9 cellular contexts compared by ENCODE assay signal in genomic region chr13:45851171-45851889, GRCh38. TPM values are rescaled to one million over a fixed set of nuclear protein-coding genes. Genes with fewer than 3 reads are reported as not detected.
DNase-seq lines count a peak whose midpoint lies in the region; ATAC-seq, FAIRE-seq and TF ChIP-seq lines count a peak whose summit lies in the region.
"Had no signal": no experiment of that assay in that cellular context is flagged by ENCODE, and none has a peak within 500 bp of the region (broad histone marks: within the 10 kb centered on the region; RNA-seq: fewer than 3 reads in every experiment).

TSS of gene SIAH3 (minus strand) at chr13:45851753. CDS start at chr13:45851629, 124 bp downstream.

- no peak within 1 kb of the TSS for H3K27ac ChIP-seq in kidney (ENCODE audit: low read depth in 2 of 2, low read length in 2 of 2)
- H3K27ac ChIP-seq: C4-2B had no signal

- peak within 1 kb of the TSS; percentile 31 to 50 for H3K9ac ChIP-seq in kidney (ENCODE audit: low read length in 2 of 2)

- CTCF ChIA-PET in activated CD4-positive, alpha-beta T cell treated with anti-CD3 and anti-CD28 coated beads for 36 hours (lab: Charles Lee): interaction anchor here (0.9 kb wide), 1 partner anchor 8 kb away, joined by 4 read pairs; no protein-coding TSS in a partner anchor
- CTCF ChIA-PET in Calu3 (lab: Charles Lee): no interaction called here

- H3K36me3 Mint-ChIP-seq in activated CD4-positive, alpha-beta T cell treated with anti-CD3 and anti-CD28 coated beads for 36 hours (ENCODE audit: low read depth): no peaks in the 10 kb centered on the region
- H3K36me3 Mint-ChIP-seq in stimulated activated naive B cell treated with anti-CD40 and anti-IgM and Interleukin-4, amounts not matched to agents 10 μg/mL and 1 μg/mL and 100 μg/mL, for 72 hours: peaks cover 0 to 7% of the 10 kb centered on the region in 2 donors
- peaks cover 5% of the 10 kb centered on the region for H3K36me3 Mint-ChIP-seq in Calu3 (ENCODE audit: insufficient read depth, unreplicated experiment)

- no TSS peak for BruUV-seq in Calu3 (replicated peaks; lab: Mats Ljungman, UMichigan)

- H3K9me3 Mint-ChIP-seq in activated CD4-positive, alpha-beta T cell treated with anti-CD3 and anti-CD28 coated beads for 36 hours (ENCODE audit: low read depth): peaks cover 6% of the 10 kb centered on the region
- peaks cover 4% of the 10 kb centered on the region in 2 donors for H3K9me3 Mint-ChIP-seq in stimulated activated naive B cell treated with anti-CD40 and anti-IgM and Interleukin-4, amounts not matched to agents 10 μg/mL and 1 μg/mL and 100 μg/mL, for 72 hours
- H3K9me3 Mint-ChIP-seq in Calu3 (ENCODE audit: low read depth, unreplicated experiment): no peaks in the 10 kb centered on the region

- H3K4me3 ChIP-seq in astrocyte of the cerebellum (ENCODE audit: low read depth, low read length) (peak within 1 kb of the TSS; percentile 48), kidney (ENCODE audit: low read length in 2 of 2) (peak within 1 kb of the TSS; percentile 40 to 56)

- H3K27ac Mint-ChIP-seq in activated CD4-positive, alpha-beta T cell treated with anti-CD3 and anti-CD28 coated beads for 36 hours: peak within 1 kb of the TSS; percentile 49
- peak within 1 kb of the TSS; percentile 57 for H3K27ac Mint-ChIP-seq in stimulated activated naive B cell treated with anti-CD40 and anti-IgM and Interleukin-4, amounts not matched to agents 10 μg/mL and 1 μg/mL and 100 μg/mL, for 72 hours
- no peak within 1 kb of the TSS for H3K27ac Mint-ChIP-seq in Calu3 (ENCODE audit: unreplicated experiment)

- no peak for FAIRE-seq in kidney (lab: Jason Lieb, UNC)

- peak; percentile 62 for DNase-seq in activated CD4-positive, alpha-beta T cell treated with anti-CD3 and anti-CD28 coated beads for 36 hours
- DNase-seq in activated CD4-positive, alpha-beta T cell treated with anti-CD3 and anti-CD28 coated beads for 1 hour: no peak
- DNase-seq in astrocyte of the cerebellum (ENCODE audit: low read depth) (peak; percentile 27), kidney (no peak), NCI-H1436 treated with DMSO at 0.1 percent for 48 hours (lab: John Stamatoyannopoulos, UW) (no peak), Calu3 (no peak)
- DNase-seq in stimulated activated naive B cell treated with anti-CD40 and anti-IgM and Interleukin-4, amounts not matched to agents 10 μg/mL and 1 μg/mL and 100 μg/mL, for 72 hours: no peak

- H3K4me3 Mint-ChIP-seq in activated CD4-positive, alpha-beta T cell treated with anti-CD3 and anti-CD28 coated beads for 36 hours: peak within 1 kb of the TSS; percentile 76
- H3K4me3 Mint-ChIP-seq in stimulated activated naive B cell treated with anti-CD40 and anti-IgM and Interleukin-4, amounts not matched to agents 10 μg/mL and 1 μg/mL and 100 μg/mL, for 72 hours: peak within 1 kb of the TSS; percentile 75 to 80
- H3K4me3 Mint-ChIP-seq in Calu3 (ENCODE audit: low read depth, unreplicated experiment): no peak within 1 kb of the TSS

- peaks cover 16 to 21% of the 10 kb centered on the region in 2 donors for H3K4me1 ChIP-seq in kidney (ENCODE audit: control insufficient read depth in 1 of 2, insufficient read depth in 1 of 2, low read depth in 1 of 2, low read length in 2 of 2)

- H3K36me3 ChIP-seq in kidney (ENCODE audit: control insufficient read depth in 1 of 2, insufficient read depth in 2 of 2, low read length in 2 of 2): no peaks in the 10 kb centered on the region

- peak; percentile 2 for TF ChIP-seq CTCF in astrocyte of the cerebellum (IDR thresholded peaks at IDR 0.05; ENCODE audit: low read depth, low read length, missing control alignments)
- no peak for TF ChIP-seq CTCF in kidney (IDR thresholded peaks at IDR 0.05; ENCODE audit: borderline replicate concordance, extremely low read depth, insufficient read depth)
- no peak for TF ChIP-seq CTCF in Calu3 (IDR thresholded peaks at IDR 0.05; ENCODE audit: unreplicated experiment)

- H3K4me1 Mint-ChIP-seq in activated CD4-positive, alpha-beta T cell treated with anti-CD3 and anti-CD28 coated beads for 36 hours: peaks cover 49% of the 10 kb centered on the region
- peaks cover 25 to 34% of the 10 kb centered on the region in 2 donors for H3K4me1 Mint-ChIP-seq in stimulated activated naive B cell treated with anti-CD40 and anti-IgM and Interleukin-4, amounts not matched to agents 10 μg/mL and 1 μg/mL and 100 μg/mL, for 72 hours
- H3K4me1 Mint-ChIP-seq in Calu3 (ENCODE audit: low read depth, unreplicated experiment): peaks cover 25% of the 10 kb centered on the region

- H3K27me3 Mint-ChIP-seq in activated CD4-positive, alpha-beta T cell treated with anti-CD3 and anti-CD28 coated beads for 36 hours: peaks cover 6% of the 10 kb centered on the region
- peaks cover 61 to 68% of the 10 kb centered on the region in 2 donors for H3K27me3 Mint-ChIP-seq in stimulated activated naive B cell treated with anti-CD40 and anti-IgM and Interleukin-4, amounts not matched to agents 10 μg/mL and 1 μg/mL and 100 μg/mL, for 72 hours
- peaks cover 12% of the 10 kb centered on the region for H3K27me3 Mint-ChIP-seq in Calu3 (ENCODE audit: unreplicated experiment)

- peak; percentile 72 for ATAC-seq in activated CD4-positive, alpha-beta T cell treated with anti-CD3 and anti-CD28 coated beads for 36 hours
- peak; percentile 49 to 57 for ATAC-seq in stimulated activated naive B cell treated with anti-CD40 and anti-IgM and Interleukin-4, amounts not matched to agents 10 μg/mL and 1 μg/mL and 100 μg/mL, for 72 hours (replicated peaks)
- no peak for ATAC-seq in GM18502 (IDR thresholded peaks at IDR 0.05; ENCODE audit: poor library complexity, unreplicated experiment)

- POLR2A ChIA-PET in activated CD4-positive, alpha-beta T cell treated with anti-CD3 and anti-CD28 coated beads for 36 hours (lab: Charles Lee): no interaction called here

- H3K9me3 ChIP-seq in kidney (ENCODE audit: control insufficient read depth in 1 of 2, low read length in 2 of 2): no peaks in the 10 kb centered on the region

- in situ Hi-C loops in astrocyte of the cerebellum (cut with HindIII; ENCODE audit: low sequenced_read_pairs): no loop called here

- intact Hi-C loops in activated CD4-positive, alpha-beta T cell treated with anti-CD3 and anti-CD28 coated beads for 36 hours (cut with DNase I, micrococcal nuclease): no loop called here
- intact Hi-C loops in kidney (cut with DNase I): no loop called here
- intact Hi-C loops in Calu3 (cut with micrococcal nuclease; ENCODE audit: unreplicated experiment): no loop called here

RNA-seq across cellular contexts. Expression of gene SIAH3, which starts in this region (rescaled TPM):
- total RNA-seq in activated CD4-positive, alpha-beta T cell treated with anti-CD3 and anti-CD28 coated beads for 36 hours: under 1 TPM; 0.18 to 0.19 TPM
- total RNA-seq in kidney: 0.03 TPM
- 0.41 TPM for polyA plus RNA-seq in kidney (ENCODE audit: insufficient read depth, low read depth, low replicate concordance)
- not detected in 2 replicates for total RNA-seq in Calu3 (2022)

Comparison
In these comparisons a context has a peak if more than half of its experiments do, and no peak if none do; other contexts are left out.
1. Peak in DNase-seq and ATAC-seq in activated CD4-positive, alpha-beta T cell treated with anti-CD3 and anti-CD28 coated beads for 36 hours; RNA of the gene not detected or under 1 TPM.